In the genomic region with DNA sequence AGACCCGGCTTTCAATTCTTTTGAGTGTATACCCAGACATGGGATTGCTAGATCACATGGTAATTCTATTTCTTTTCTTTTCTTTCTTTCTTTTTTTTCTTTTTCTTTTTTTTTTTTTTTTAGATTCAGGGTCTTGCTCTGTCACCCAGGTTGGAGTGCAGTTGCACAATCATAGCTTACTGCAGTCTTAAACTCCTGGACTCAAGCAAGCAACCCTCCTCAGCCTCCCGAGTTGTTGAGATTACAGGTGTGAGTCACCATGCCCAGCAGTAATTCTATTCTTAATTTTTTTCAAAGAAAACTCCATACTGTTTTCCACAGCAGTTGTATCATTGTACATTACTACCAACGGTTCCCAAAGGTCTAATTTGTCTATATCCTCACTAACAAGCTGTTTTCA, we compare ENCODE assay signal across 19 cellular contexts. TPM values are rescaled to one million over a fixed set of nuclear protein-coding genes. Genes with fewer than 3 reads are reported as not detected.
A peak's percentile ranks its signal among the peaks of the same experiment; 100 is the strongest.
DNase-seq lines count a peak whose midpoint lies in the region; ATAC-seq and TF ChIP-seq lines count a peak whose summit lies in the region.
"Had no signal": no experiment of that assay in that cellular context is flagged by ENCODE, and none has a peak within 500 bp of the region (broad histone marks: within the 10 kb centered on the region; RNA-seq: fewer than 3 reads in every experiment).

No MANE protein-coding gene starts in this region.

- no peak for TF ChIP-seq RAD21 in IMR-90 (IDR thresholded peaks at IDR 0.05; ENCODE audit: low read length)

- H3K14ac ChIP-seq in IMR-90 (replicated peaks; ENCODE audit: low read depth, low read length) (no peak overlapping the region), mesenchymal stem cell (ENCODE audit: low read length in 2 of 2) (no peak overlapping the region)

- no peak overlapping the region for H2AK9ac ChIP-seq in IMR-90 (replicated peaks; ENCODE audit: low read depth, low read length, poor library complexity)

- no peak overlapping the region for H3K56ac ChIP-seq in IMR-90 (ENCODE audit: extremely low read depth, insufficient read depth, low read length)

- no peaks in the 10 kb centered on the region for H4K20me1 ChIP-seq in IMR-90 (ENCODE audit: insufficient read depth, low read length)
- H4K20me1 ChIP-seq: BLaER1 treated with 17β-estradiol and CSF1 and Interleukin-3, amounts not matched to agents 10 nM and 100 nM had no signal

- no peak overlapping the region for H3K4me3 ChIP-seq in IMR-90 (ENCODE audit: insufficient read depth, low read depth, low read length)
- H3K4me3 ChIP-seq in cardiac fibroblast (replicated peaks in 1 of 2; ENCODE audit: low read depth in 2 of 2, low read length in 2 of 2) = no peak overlapping the region
- H3K4me3 ChIP-seq in mesenchymal stem cell (ENCODE audit: insufficient read depth in 1 of 2, low read depth in 1 of 2, low read length in 2 of 2) = no peak overlapping the region
- H3K4me3 ChIP-seq: A549; BLaER1 treated with 17β-estradiol and CSF1 and Interleukin-3, amounts not matched to agents 10 nM and 100 nM had no signal

- H3K9ac ChIP-seq in IMR-90 (ENCODE audit: low read depth, low read length) = no peak overlapping the region
- no peak overlapping the region for H3K9ac ChIP-seq in mesenchymal stem cell (ENCODE audit: low read length)
- H3K9ac ChIP-seq: BLaER1 treated with 17β-estradiol and CSF1 and Interleukin-3, amounts not matched to agents 10 nM and 100 nM had no signal

- H2BK12ac ChIP-seq in mesenchymal stem cell (ENCODE audit: low read length in 2 of 2) = no peak overlapping the region

- H3K4me1 ChIP-seq in IMR-90 (ENCODE audit: control insufficient read depth, insufficient read depth, low read length) (no peaks in the 10 kb centered on the region), mesenchymal stem cell (ENCODE audit: control insufficient read depth, insufficient read depth, low read depth, low read length) (peaks cover 6% of the 10 kb centered on the region)
- H3K4me1 ChIP-seq: A549; BLaER1 treated with 17β-estradiol and CSF1 and Interleukin-3, amounts not matched to agents 10 nM and 100 nM had no signal

- H3K4ac ChIP-seq in IMR-90 (ENCODE audit: low read depth, low read length) = no peak overlapping the region
- H3K4ac ChIP-seq in mesenchymal stem cell (ENCODE audit: low read depth in 1 of 2, low read length in 2 of 2) = no peak overlapping the region

- TF ChIP-seq POLR2A in IMR-90 (IDR thresholded peaks at IDR 0.05; ENCODE audit: low read depth, low read length) = no peak

- BruUV-seq in IMR-90 (replicated peaks; lab: Mats Ljungman, UMichigan) = no TSS peak

- no peak for ATAC-seq in IMR-90 (ENCODE audit: low read depth)
- no peak for ATAC-seq in GM21367 (IDR thresholded peaks at IDR 0.05; ENCODE audit: unreplicated experiment)
- ATAC-seq: A549 had no signal

- no peak overlapping the region for H3K18ac ChIP-seq in IMR-90 (ENCODE audit: low read depth, low read length)
- no peak overlapping the region for H3K18ac ChIP-seq in mesenchymal stem cell (ENCODE audit: low read depth in 1 of 2, low read length in 2 of 2)

- in situ Hi-C loops in IMR-90 (cut with MboI; ENCODE audit: low sequenced_read_pairs) = no loop called here

- H4K91ac ChIP-seq in IMR-90 (ENCODE audit: insufficient read depth, low read depth, low read length) = no peak overlapping the region
- no peak overlapping the region for H4K91ac ChIP-seq in mesenchymal stem cell (ENCODE audit: low read length)

- no CpG with 5 or more reads among the region's 3 CpGs for WGBS in IMR-90 (ENCODE audit: extremely low coverage in 2 of 2, insufficient read length in 1 of 2), 2 experiments
- 40% methylated on average over 3 of the region's 3 CpGs for WGBS in mesenchymal stem cell

- no peak overlapping the region for H3K23ac ChIP-seq in IMR-90 (ENCODE audit: low read depth, low read length)
- H3K23ac ChIP-seq in mesenchymal stem cell (ENCODE audit: low read length in 2 of 2) = no peak overlapping the region

- H3K27ac ChIP-seq in IMR-90 (ENCODE audit: insufficient read depth, low read length) (no peak overlapping the region), mesenchymal stem cell (ENCODE audit: low read length, poor library complexity, severe bottlenecking) (no peak overlapping the region)
- H3K27ac ChIP-seq: A549; BLaER1 treated with 17β-estradiol and CSF1 and Interleukin-3, amounts not matched to agents 10 nM and 100 nM had no signal

- H2AK5ac ChIP-seq in IMR-90 (ENCODE audit: low read depth, low read length) = no peak overlapping the region
- no peak overlapping the region for H2AK5ac ChIP-seq in mesenchymal stem cell (ENCODE audit: low read length, severe bottlenecking)

- H3K27me3 ChIP-seq in IMR-90 (ENCODE audit: control insufficient read depth, insufficient read depth, low read length) = peaks cover 6% of the 10 kb centered on the region
- no peaks in the 10 kb centered on the region for H3K27me3 ChIP-seq in mesenchymal stem cell (ENCODE audit: control insufficient read depth in 1 of 2, insufficient read depth in 1 of 2, low read length in 2 of 2)
- H3K27me3 ChIP-seq: BLaER1 treated with 17β-estradiol and CSF1 and Interleukin-3, amounts not matched to agents 10 nM and 100 nM had no signal

- CTCF ChIA-PET in IMR-90 (lab: Yijun Ruan, JAX) = no interaction called here

- no peak overlapping the region for H3K4me2 ChIP-seq in IMR-90 (ENCODE audit: low read depth, low read length)
- H3K4me2 ChIP-seq in mesenchymal stem cell (ENCODE audit: low read length, poor library complexity, severe bottlenecking) = no peak overlapping the region
- H3K4me2 ChIP-seq: A549; BLaER1 treated with 17β-estradiol and CSF1 and Interleukin-3, amounts not matched to agents 10 nM and 100 nM had no signal

- TF ChIP-seq CTCF in IMR-90 (conservative IDR thresholded peaks at IDR 0.05; ENCODE audit: low read depth, low read length) (no peak), cardiac fibroblast (IDR thresholded peaks at IDR 0.05; ENCODE audit: low read depth, low read length) (no peak)

- no peaks in the 10 kb centered on the region for H3K9me1 ChIP-seq in IMR-90 (ENCODE audit: insufficient read depth, low read length)

- H4K5ac ChIP-seq in IMR-90 (ENCODE audit: low read depth, low read length) = no peak overlapping the region

- H3K9me3 ChIP-seq in IMR-90 (ENCODE audit: control insufficient read depth, insufficient read depth, low read length) (peaks cover 3% of the 10 kb centered on the region; the same call in 1 of the 2 replicates), mesenchymal stem cell (ENCODE audit: control insufficient read depth, low read length) (peaks cover 11% of the 10 kb centered on the region)

- H2BK15ac ChIP-seq in IMR-90 (ENCODE audit: low read depth, low read length) = no peak overlapping the region
- H2BK15ac ChIP-seq in mesenchymal stem cell (ENCODE audit: low read depth, poor library complexity, severe bottlenecking) = no peak overlapping the region

- H3K79me1 ChIP-seq in IMR-90 (ENCODE audit: low read depth in 1 of 2, low read length in 2 of 2) (no peaks in the 10 kb centered on the region), mesenchymal stem cell (replicated peaks; ENCODE audit: low read length, poor library complexity, severe bottlenecking) (no peaks in the 10 kb centered on the region)

- dilution Hi-C loops in IMR-90 (cut with HindIII; ENCODE audit: low sequenced_read_pairs, unreplicated experiment) = no loop called here

- no peak overlapping the region for H2AFZ ChIP-seq in IMR-90 (replicated peaks; ENCODE audit: low read length, poor library complexity)
- no peak overlapping the region for H2AFZ ChIP-seq in mesenchymal stem cell (ENCODE audit: low read depth, low read length)

- no peak overlapping the region for H2BK20ac ChIP-seq in IMR-90 (ENCODE audit: low read depth, low read length)

- H4K8ac ChIP-seq in IMR-90 (ENCODE audit: low read depth in 2 of 2, low read length in 2 of 2) (no peak overlapping the region), mesenchymal stem cell (ENCODE audit: low read length) (no peak overlapping the region)

- DNase-seq in EL (peak; percentile 30), IMR-90 (peak; percentile 40), cardiac fibroblast (ENCODE audit: low read depth in 2 of 2) (peak; percentile 21 to 25), mesenchymal stem cell (peak; percentile 7), pons (ENCODE audit: low spot score) (no peak), iPS-NIHi7 (ENCODE audit: extremely low spot score) (no peak)
- DNase-seq: CD8-positive, alpha-beta memory T cell; DMS79; GF-D8; H7; Kasumi-1; NCI-H187 treated with DMSO at 0.1 percent for 48 hours; NCI-H69 had no signal

- H3K36me3 ChIP-seq in IMR-90 (ENCODE audit: control insufficient read depth, insufficient read depth, low read length) (no peaks in the 10 kb centered on the region), mesenchymal stem cell (ENCODE audit: control insufficient read depth in 1 of 2, insufficient read depth in 2 of 2, low read depth in 1 of 2, low read length in 2 of 2) (no peaks in the 10 kb centered on the region)
- H3K36me3 ChIP-seq: BLaER1 treated with 17β-estradiol and CSF1 and Interleukin-3, amounts not matched to agents 10 nM and 100 nM had no signal

- POLR2A ChIA-PET in IMR-90 (lab: Charles Lee; ENCODE audit: unreplicated experiment) = no interaction called here

- no peak overlapping the region for H2BK120ac ChIP-seq in IMR-90 (ENCODE audit: low read depth, low read length)
- H2BK120ac ChIP-seq in mesenchymal stem cell (ENCODE audit: low read depth, low read length) = no peak overlapping the region

- intact Hi-C loops in IMR-90 (cut with micrococcal nuclease) = no loop called here

- H2BK5ac ChIP-seq in IMR-90 (ENCODE audit: low read depth, low read length, poor library complexity, severe bottlenecking) = no peak overlapping the region
- no peak overlapping the region for H2BK5ac ChIP-seq in mesenchymal stem cell (ENCODE audit: low read depth, low read length, poor library complexity, severe bottlenecking)

TF ChIP-seq in IMR-90, 13 proteins besides CTCF, POLR2A, EP300 and RAD21 (continues in another document):
- TF ChIP-seq MAZ (IDR thresholded peaks at IDR 0.05; ENCODE audit: borderline replicate concordance, low read depth, low read length) = no peak

RNA-seq across cellular contexts. Expression of gene RNF186, which starts 13.5 kb away (rescaled TPM):
- total RNA-seq in IMR-90 (2012; rRNA removed) = not detected in 2 replicates
- not detected in 2 replicates for polyA plus RNA-seq in IMR-90 (2012; rRNA removed)
- polyA plus RNA-seq in IMR-90 (2012; cell fraction: cytosol; rRNA removed) = not detected in 2 replicates
- polyA plus RNA-seq in IMR-90 (2012; cell fraction: nucleus; rRNA removed; ENCODE audit: low replicate concordance) = not detected in 2 replicates
- polyA plus RNA-seq in mesenchymal stem cell (2013, experiment 1 of 2) = not detected
- polyA plus RNA-seq in mesenchymal stem cell (2013, experiment 2 of 2) = not detected
- total RNA-seq: CD8-positive, alpha-beta memory T cell; H7; HT-29; SK-MEL-5 had no signal
- polyA plus RNA-seq: A549; CD8-positive, alpha-beta memory T cell; IgD-negative memory B cell had no signal

RNA-seq across cellular contexts. Expression of gene TMCO4, which starts 28.8 kb away (rescaled TPM):
- total RNA-seq in IMR-90 (2012; rRNA removed) = 6.9 and 7.3 TPM in 2 replicates
- 8.4 and 8.6 TPM in 2 replicates for polyA plus RNA-seq in IMR-90 (2012; rRNA removed)
- 7.3 and 8.9 TPM in 2 replicates for polyA plus RNA-seq in IMR-90 (2012; cell fraction: cytosol; rRNA removed)
- 11.4 and 14.8 TPM in 2 replicates for polyA plus RNA-seq in IMR-90 (2012; cell fraction: nucleus; rRNA removed; ENCODE audit: low replicate concordance)
- polyA plus RNA-seq in mesenchymal stem cell (2013, experiment 1 of 2) = 8.1 TPM
- polyA plus RNA-seq in mesenchymal stem cell (2013, experiment 2 of 2) = 7.6 TPM

RNA-seq across cellular contexts. Expression of gene OTUD3, which starts 53.6 kb away (rescaled TPM):
- total RNA-seq in IMR-90 (2012; rRNA removed) = 2.9 and 6.1 TPM in 2 replicates
- 2.6 and 3.1 TPM in 2 replicates for polyA plus RNA-seq in IMR-90 (2012; rRNA removed)
- 0.89 and 1.4 TPM in 2 replicates for polyA plus RNA-seq in IMR-90 (2012; cell fraction: cytosol; rRNA removed)
- 4.3 and 10.2 TPM in 2 replicates for polyA plus RNA-seq in IMR-90 (2012; cell fraction: nucleus; rRNA removed; ENCODE audit: low replicate concordance)
- 4.1 TPM for polyA plus RNA-seq in mesenchymal stem cell (2013, experiment 1 of 2)
- polyA plus RNA-seq in mesenchymal stem cell (2013, experiment 2 of 2) = 3.6 TPM

Comparison
In these comparisons a context has a peak if more than half of its experiments do, and no peak if none do; other contexts are left out.
1. DNase-seq: peak in EL (single experiment), IMR-90 (single experiment), cardiac fibroblast (2 of 2) and mesenchymal stem cell (single experiment); none in pons (single experiment) and iPS-NIHi7 (single experiment).